In genomic region chr11:63563201-63564055, GRCh38 we compare ENCODE assay signal across 14 cellular contexts. TPM values are rescaled to one million over a fixed set of nuclear protein-coding genes. Genes with fewer than 3 reads are reported as not detected.
DNase-seq lines count a peak whose midpoint lies in the region; ATAC-seq and TF ChIP-seq lines count a peak whose summit lies in the region.
"Had no signal": no experiment of that assay in that cellular context is flagged by ENCODE, and none has a peak within 500 bp of the region (broad histone marks: within the 10 kb centered on the region; RNA-seq: fewer than 3 reads in every experiment).

TSS of gene PLAAT2 (minus strand) at chr11:63563379. CDS start at chr11:63563324, 55 bp downstream.

- H3K4me1 Mint-ChIP-seq in CD4-positive, alpha-beta memory T cell, result peaks cover 47 to 65% (median 51%) of the 10 kb centered on the region in 4 donors
- H3K4me1 Mint-ChIP-seq in activated naive CD8-positive, alpha-beta T cell treated with anti-CD3 and anti-CD28 coated beads, Interleukin-2, amount 10 ng/mL, durations not matched to agents 7 days and 5 days, result peaks cover 53% of the 10 kb centered on the region
- peaks cover 18% of the 10 kb centered on the region for H3K4me1 Mint-ChIP-seq in progenitor cell of endocrine pancreas (ENCODE audit: low read depth)

- TF ChIP-seq CTCF in psoas muscle (IDR thresholded peaks at IDR 0.05), result no peak
- no peak for TF ChIP-seq CTCF in progenitor cell of endocrine pancreas (IDR thresholded peaks at IDR 0.05; ENCODE audit: unreplicated experiment)

- intact Hi-C loops in CD4-positive, alpha-beta memory T cell (cut with micrococcal nuclease), result no loop called here
- intact Hi-C loops in psoas muscle (cut with DNase I), result no loop called here

- peak; percentile 2 for ATAC-seq in GM21360 (IDR thresholded peaks at IDR 0.05; ENCODE audit: unreplicated experiment)
- ATAC-seq in activated naive CD8-positive, alpha-beta T cell treated with anti-CD3 and anti-CD28 coated beads, Interleukin-2, amount 10 ng/mL, durations not matched to agents 7 days and 5 days (ENCODE audit: low read depth), result no peak
- no peak for ATAC-seq in psoas muscle
- ATAC-seq in GM19023 (IDR thresholded peaks at IDR 0.05; ENCODE audit: unreplicated experiment), result no peak
- ATAC-seq: PC-3 had no signal

- H3K36me3 ChIP-seq in CD4-positive, alpha-beta memory T cell (ENCODE audit: insufficient read depth, low read length), result no peaks in the 10 kb centered on the region
- H3K36me3 ChIP-seq in mucosa of stomach (ENCODE audit: control insufficient read depth, insufficient read depth, low read length), result no peaks in the 10 kb centered on the region
- no peaks in the 10 kb centered on the region for H3K36me3 ChIP-seq in psoas muscle (ENCODE audit: insufficient read depth in 1 of 2, low read depth in 1 of 2)

- no peaks in the 10 kb centered on the region for H3K9me3 ChIP-seq in CD4-positive, alpha-beta memory T cell (ENCODE audit: control insufficient read depth in 1 of 2, low read length in 2 of 2)
- no peaks in the 10 kb centered on the region for H3K9me3 ChIP-seq in mucosa of stomach (ENCODE audit: control insufficient read depth, low read length)
- H3K9me3 ChIP-seq in psoas muscle, result no peaks in the 10 kb centered on the region

- no peaks in the 10 kb centered on the region for H3K9me3 Mint-ChIP-seq in CD4-positive, alpha-beta memory T cell
- no peaks in the 10 kb centered on the region for H3K9me3 Mint-ChIP-seq in activated naive CD8-positive, alpha-beta T cell treated with anti-CD3 and anti-CD28 coated beads, Interleukin-2, amount 10 ng/mL, durations not matched to agents 7 days and 5 days
- H3K9me3 Mint-ChIP-seq in progenitor cell of endocrine pancreas (ENCODE audit: low read depth), result no peaks in the 10 kb centered on the region
- H3K9me3 Mint-ChIP-seq: stimulated activated naive CD8-positive, alpha-beta T cell treated with anti-CD3 and anti-CD28 coated beads, Interleukin-15, Interleukin-2, amounts not matched to agents 100 ng/mL and 50 ng/mL, for 24 hours had no signal

- H3K4me3 ChIP-seq in CD4-positive, alpha-beta memory T cell (ENCODE audit: low read length in 2 of 2), result no peak within 1 kb of the TSS
- H3K4me3 ChIP-seq in mucosa of stomach (ENCODE audit: low read length), result peak within 1 kb of the TSS; percentile 60
- no peak within 1 kb of the TSS for H3K4me3 ChIP-seq in psoas muscle

- H3K9ac ChIP-seq in mucosa of stomach (ENCODE audit: low read length), result peak within 1 kb of the TSS; percentile 63

- H3K27me3 Mint-ChIP-seq in CD4-positive, alpha-beta memory T cell, result no peaks in the 10 kb centered on the region
- H3K27me3 Mint-ChIP-seq in activated naive CD8-positive, alpha-beta T cell treated with anti-CD3 and anti-CD28 coated beads, Interleukin-2, amount 10 ng/mL, durations not matched to agents 7 days and 5 days, result no peaks in the 10 kb centered on the region
- no peaks in the 10 kb centered on the region for H3K27me3 Mint-ChIP-seq in progenitor cell of endocrine pancreas
- H3K27me3 Mint-ChIP-seq: stimulated activated naive CD8-positive, alpha-beta T cell treated with anti-CD3 and anti-CD28 coated beads, Interleukin-15, Interleukin-2, amounts not matched to agents 100 ng/mL and 50 ng/mL, for 24 hours had no signal

- 95 to 96% (median 95%) methylated on average over 13 of the region's 13 CpGs for WGBS in psoas muscle, 3 donors

- H3K4me3 Mint-ChIP-seq in CD4-positive, alpha-beta memory T cell, result peak within 1 kb of the TSS in 5 of 8 donors; percentile 2 to 75 (median 43)
- peak within 1 kb of the TSS; percentile 47 for H3K4me3 Mint-ChIP-seq in activated naive CD8-positive, alpha-beta T cell treated with anti-CD3 and anti-CD28 coated beads, Interleukin-2, amount 10 ng/mL, durations not matched to agents 7 days and 5 days
- H3K4me3 Mint-ChIP-seq in progenitor cell of endocrine pancreas (ENCODE audit: low read depth), result no peak within 1 kb of the TSS
- H3K4me3 Mint-ChIP-seq: stimulated activated naive CD8-positive, alpha-beta T cell treated with anti-CD3 and anti-CD28 coated beads, Interleukin-15, Interleukin-2, amounts not matched to agents 100 ng/mL and 50 ng/mL, for 24 hours had no signal

- H3K4me1 ChIP-seq in CD4-positive, alpha-beta memory T cell (ENCODE audit: insufficient read depth, low read length), result peaks cover 65% of the 10 kb centered on the region
- H3K4me1 ChIP-seq in mucosa of stomach (ENCODE audit: control insufficient read depth, insufficient read depth, low read length) (peaks cover 76% of the 10 kb centered on the region), psoas muscle (peaks cover 10% of the 10 kb centered on the region)

- H3K36me3 Mint-ChIP-seq in CD4-positive, alpha-beta memory T cell, result no peaks in the 10 kb centered on the region
- no peaks in the 10 kb centered on the region for H3K36me3 Mint-ChIP-seq in activated naive CD8-positive, alpha-beta T cell treated with anti-CD3 and anti-CD28 coated beads, Interleukin-2, amount 10 ng/mL, durations not matched to agents 7 days and 5 days
- H3K36me3 Mint-ChIP-seq in progenitor cell of endocrine pancreas (ENCODE audit: insufficient read depth), result no peaks in the 10 kb centered on the region

- H3K27ac ChIP-seq in CD4-positive, alpha-beta memory T cell (ENCODE audit: low read depth, low read length), result no peak within 1 kb of the TSS
- H3K27ac ChIP-seq in psoas muscle, result no peak within 1 kb of the TSS

- DNase-seq in CD4-positive, alpha-beta memory T cell, result no peak
- no peak for DNase-seq in activated naive CD8-positive, alpha-beta T cell treated with anti-CD3 and anti-CD28 coated beads, Interleukin-2, amount 10 ng/mL, durations not matched to agents 7 days and 5 days
- DNase-seq in psoas muscle, result no peak
- DNase-seq in progenitor cell of endocrine pancreas (ENCODE audit: low spot score, unreplicated experiment), result no peak
- no peak for DNase-seq in T-helper 9 cell
- DNase-seq: activated CD4-positive, alpha-beta T cell treated with anti-CD3 and anti-CD28 coated beads, Interleukin-2, amount 50 U/mL, for 4 hours; cortex of kidney; NCI-H1092 treated with DMSO at 0.1 percent for 48 hours; PC-3 had no signal

- no peaks in the 10 kb centered on the region for H3K27me3 ChIP-seq in CD4-positive, alpha-beta memory T cell (ENCODE audit: insufficient read depth, low read length)
- H3K27me3 ChIP-seq in mucosa of stomach (ENCODE audit: control insufficient read depth, insufficient read depth, low read length) (no peaks in the 10 kb centered on the region), psoas muscle (ENCODE audit: insufficient read depth in 3 of 3, low read length in 2 of 3) (no peaks in the 10 kb centered on the region)

- POLR2A ChIA-PET in CD4-positive, alpha-beta memory T cell (lab: Charles Lee; ENCODE audit: partially characterized antibody), result interaction anchor here (1.3 to 3.0 kb wide), 4 partner anchors 10 to 27 kb away, joined by 4 to 12 read pairs (median 7); partner anchors contain the start of gene PLAAT4
- POLR2A ChIA-PET in activated naive CD8-positive, alpha-beta T cell treated with anti-CD3 and anti-CD28 coated beads, Interleukin-2, amount 10 ng/mL, durations not matched to agents 7 days and 5 days (lab: Charles Lee), result interaction anchor here (0.6 to 6.2 kb wide), 6 partner anchors 11 to 681 kb away, joined by 3 to 86 read pairs (median 4); partner anchors contain the start of genes PLAAT4 and RTN3

- H3K27ac Mint-ChIP-seq in CD4-positive, alpha-beta memory T cell, result peak within 1 kb of the TSS; percentile 39 to 92 (median 87)
- H3K27ac Mint-ChIP-seq in activated naive CD8-positive, alpha-beta T cell treated with anti-CD3 and anti-CD28 coated beads, Interleukin-2, amount 10 ng/mL, durations not matched to agents 7 days and 5 days, result peak within 1 kb of the TSS; percentile 64
- H3K27ac Mint-ChIP-seq in progenitor cell of endocrine pancreas, result no peak within 1 kb of the TSS

- CTCF ChIA-PET in CD4-positive, alpha-beta memory T cell (lab: Charles Lee; ENCODE audit: partially characterized antibody), result interaction anchor here (0.8 to 1.7 kb wide), 3 partner anchors 10 to 14 kb away, joined by 3 to 4 read pairs (median 3); no protein-coding TSS in a partner anchor

RNA-seq across cellular contexts. Expression of gene PLAAT2, which starts in this region (rescaled TPM):
- not detected for total RNA-seq in CD4-positive, alpha-beta memory T cell
- under 1 TPM in 1 of 2 donors, not detected in 1; 0.48 TPM for polyA plus RNA-seq in CD4-positive, alpha-beta memory T cell
- under 1 TPM in 1 of 2 experiments, not detected in 1; 0.58 TPM for total RNA-seq in activated naive CD8-positive, alpha-beta T cell treated with anti-CD3 and anti-CD28 coated beads, Interleukin-2, amount 10 ng/mL, durations not matched to agents 7 days and 5 days
- total RNA-seq in psoas muscle, result not detected
- polyA plus RNA-seq in psoas muscle, result under 1 TPM in 1 of 3 donors, not detected in 2; 0.16 TPM
- not detected in 2 replicates for total RNA-seq in progenitor cell of endocrine pancreas
- total RNA-seq: mononuclear cell had no signal
